Comparison of ENCODE assay signal across 1 cellular context in the genomic region with DNA sequence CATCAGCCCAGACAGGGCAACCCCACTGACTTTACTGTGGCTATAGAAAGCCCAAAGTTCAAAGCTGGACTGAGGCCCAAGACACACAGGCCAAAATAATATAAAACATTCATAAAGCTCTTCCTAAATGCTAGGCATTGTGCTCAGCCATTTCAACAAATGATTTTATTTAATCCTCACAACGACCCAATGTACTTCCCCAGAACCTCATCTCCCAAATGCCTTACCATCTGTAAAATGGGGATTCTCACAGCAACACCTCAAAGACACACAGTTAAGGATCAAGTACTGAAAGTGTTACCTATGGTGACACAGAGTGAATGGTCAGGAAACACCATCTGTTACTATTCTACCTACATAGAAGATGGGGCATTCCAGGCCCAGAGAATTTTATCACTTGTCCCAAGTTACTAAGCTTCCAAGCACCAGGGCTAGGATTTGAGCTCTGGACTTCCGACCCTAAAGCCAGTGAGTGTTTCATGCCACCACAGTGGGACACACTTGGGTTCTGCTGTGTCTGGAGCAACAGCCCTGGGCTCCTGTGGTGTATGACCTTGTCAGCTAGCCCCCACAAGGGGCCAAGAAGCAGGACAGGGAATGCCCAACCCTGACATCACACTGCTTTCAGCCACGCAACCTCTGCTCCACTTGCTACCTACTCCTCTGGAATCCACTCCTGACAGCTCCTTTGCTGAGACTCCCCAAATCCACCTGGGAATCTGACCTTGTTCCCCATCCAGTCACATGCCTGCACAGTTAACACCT.
TF ChIP-seq lines count a peak whose summit lies in the region.

No MANE protein-coding gene starts in this region.

TF ChIP-seq in GM12891, 5 proteins besides CTCF, POLR2A, EP300 and RAD21:
- TF ChIP-seq PAX5 (IDR thresholded peaks at IDR 0.05; ENCODE audit: insufficient read depth, low read length, severe bottlenecking), result no peak
- TF ChIP-seq SPI1 (IDR thresholded peaks at IDR 0.05; ENCODE audit: low read depth, low read length), result no peak
- no peak for TF ChIP-seq TAF1 (IDR thresholded peaks at IDR 0.05; ENCODE audit: low read depth, low read length)
- TF ChIP-seq POU2F2 (IDR thresholded peaks at IDR 0.05; ENCODE audit: low read depth, low read length), result no peak
- TF ChIP-seq POLR2AphosphoS5 (IDR thresholded peaks at IDR 0.05; ENCODE audit: low read depth, low read length), result no peak
